ENCODE assay signal across 20 cellular contexts in genomic region chr14:35998303-35998702, GRCh38.
"Had no signal": no experiment of that assay in that cellular context is flagged by ENCODE, and none has a peak within 500 bp of the region (broad histone marks: within the 10 kb centered on the region; RNA-seq: fewer than 3 reads in every experiment).

No MANE protein-coding gene starts in this region.

- H3K4me3 Mint-ChIP-seq: central memory CD8-positive, alpha-beta T cell; natural killer cell; neural crest cell; stimulated activated memory B cell treated with anti-CD40 and anti-IgM and Interleukin-4, amounts not matched to agents 10 μg/mL and 1 μg/mL and 100 μg/mL, for 72 hours; stimulated activated naive CD8-positive, alpha-beta T cell treated with anti-CD3 and anti-CD28 coated beads, Interleukin-15, Interleukin-2, amounts not matched to agents 100 ng/mL and 50 ng/mL, for 24 hours had no signal

- H3K27me3 ChIP-seq: right lobe of liver had no signal

- H3K4me3 ChIP-seq: esophagus squamous epithelium, gastroesophageal sphincter, psoas muscle, right lobe of liver, spleen had no signal

- H2AFZ ChIP-seq: parathyroid adenoma had no signal

- H3K79me2 ChIP-seq: parathyroid adenoma had no signal

- ATAC-seq: gastroesophageal sphincter; left colon; natural killer cell; psoas muscle; right lobe of liver; stimulated activated memory B cell treated with anti-CD40 and anti-IgM and Interleukin-4, amounts not matched to agents 10 μg/mL and 1 μg/mL and 100 μg/mL, for 72 hours had no signal

- H3K36me3 ChIP-seq: esophagus squamous epithelium, gastroesophageal sphincter, right lobe of liver, spleen had no signal

- DNase-seq: esophagus squamous epithelium; foreskin fibroblast; glutamatergic neuron; left colon; natural killer cell; occipital lobe; psoas muscle; retina; right lobe of liver; spleen; stimulated activated CD4-positive, alpha-beta T cell treated with anti-CD3 and anti-CD28 coated beads, Interleukin-15, amount 100 ng/mL, for 24 hours; stimulated activated CD4-positive, alpha-beta T cell treated with anti-CD3 and anti-CD28 coated beads, Interleukin-1b, Interleukin-23, amount 100 ng/mL, for 48 hours; stimulated activated CD4-positive, alpha-beta T cell treated with anti-CD3 and anti-CD28 coated beads, Interleukin-4, amount 100 ng/mL, for 24 hours; trophoblast cell had no signal

- H3K27ac ChIP-seq: esophagus squamous epithelium, gastroesophageal sphincter, parathyroid adenoma, psoas muscle, right lobe of liver, spleen had no signal

- H3K36me3 Mint-ChIP-seq: natural killer cell; stimulated activated memory B cell treated with anti-CD40 and anti-IgM and Interleukin-4, amounts not matched to agents 10 μg/mL and 1 μg/mL and 100 μg/mL, for 72 hours had no signal

- H3K4me1 ChIP-seq: esophagus squamous epithelium, gastroesophageal sphincter, parathyroid adenoma, psoas muscle, right lobe of liver, spleen had no signal

- H3K4me1 Mint-ChIP-seq: central memory CD8-positive, alpha-beta T cell; natural killer cell; stimulated activated memory B cell treated with anti-CD40 and anti-IgM and Interleukin-4, amounts not matched to agents 10 μg/mL and 1 μg/mL and 100 μg/mL, for 72 hours had no signal

- H3K9ac ChIP-seq: parathyroid adenoma had no signal

- H3K9me3 ChIP-seq: esophagus squamous epithelium, gastroesophageal sphincter, psoas muscle, right lobe of liver, spleen had no signal

- H3K27ac Mint-ChIP-seq: natural killer cell; stimulated activated memory B cell treated with anti-CD40 and anti-IgM and Interleukin-4, amounts not matched to agents 10 μg/mL and 1 μg/mL and 100 μg/mL, for 72 hours; stimulated activated naive CD8-positive, alpha-beta T cell treated with anti-CD3 and anti-CD28 coated beads, Interleukin-15, Interleukin-2, amounts not matched to agents 100 ng/mL and 50 ng/mL, for 24 hours had no signal

- H3K9me3 Mint-ChIP-seq: central memory CD8-positive, alpha-beta T cell; natural killer cell; neural crest cell; stimulated activated memory B cell treated with anti-CD40 and anti-IgM and Interleukin-4, amounts not matched to agents 10 μg/mL and 1 μg/mL and 100 μg/mL, for 72 hours; stimulated activated naive CD8-positive, alpha-beta T cell treated with anti-CD3 and anti-CD28 coated beads, Interleukin-15, Interleukin-2, amounts not matched to agents 100 ng/mL and 50 ng/mL, for 24 hours had no signal
